Comparison of ENCODE assay signal across 14 cellular contexts in genomic region chrX:7444967-7445366, GRCh38.
DNase-seq lines count a peak whose midpoint lies in the region; ATAC-seq, FAIRE-seq and TF ChIP-seq lines count a peak whose summit lies in the region.
"Had no signal": no experiment of that assay in that cellular context is flagged by ENCODE, and none has a peak within 500 bp of the region (broad histone marks: within the 10 kb centered on the region; RNA-seq: fewer than 3 reads in every experiment).

No MANE protein-coding gene starts in this region.

- no peaks in the 10 kb centered on the region for H3K79me2 ChIP-seq in PC-3 (ENCODE audit: low read length)

- H3F3A ChIP-seq in PC-3 (ENCODE audit: low read length, unreplicated experiment), result no peaks in the 10 kb centered on the region

- H2AFZ ChIP-seq in PC-3 (ENCODE audit: low read length), result no peak overlapping the region

- H4K20me1 ChIP-seq in PC-3 (ENCODE audit: low read length), result no peaks in the 10 kb centered on the region

- H3K27ac ChIP-seq in PC-3 (ENCODE audit: low read length), result no peak overlapping the region
- H3K27ac ChIP-seq in uterus, result no peak overlapping the region
- H3K27ac ChIP-seq in CD8-positive, alpha-beta T cell (ENCODE audit: low read depth, low read length), result no peak overlapping the region

- ATAC-seq in GM19467 (IDR thresholded peaks at IDR 0.05; ENCODE audit: unreplicated experiment) (peak; percentile 97), HG03045 (IDR thresholded peaks at IDR 0.05; ENCODE audit: unreplicated experiment) (peak; percentile 77), PC-3 (no peak)
- ATAC-seq in CD8-positive, alpha-beta T cell, result no peak
- ATAC-seq: naive thymus-derived CD8-positive, alpha-beta T cell; stimulated activated naive B cell treated with anti-CD40 and anti-IgM and Interleukin-4, amounts not matched to agents 10 μg/mL and 1 μg/mL and 100 μg/mL, for 72 hours had no signal

- POLR2A ChIA-PET in PC-3 (lab: Charles Lee; ENCODE audit: unreplicated experiment), result no interaction called here
- POLR2A ChIA-PET in CD8-positive, alpha-beta T cell (lab: Charles Lee), result no interaction called here

- H3K9me3 Mint-ChIP-seq in CD8-positive, alpha-beta T cell, result no peaks in the 10 kb centered on the region
- H3K9me3 Mint-ChIP-seq: activated naive CD8-positive, alpha-beta T cell treated with anti-CD3 and anti-CD28 coated beads, Interleukin-2, amount 10 ng/mL, durations not matched to agents 7 days and 5 days; CD4-positive, alpha-beta T cell; stimulated activated naive B cell treated with anti-CD40 and anti-IgM and Interleukin-4, amounts not matched to agents 10 μg/mL and 1 μg/mL and 100 μg/mL, for 72 hours had no signal

- DNase-seq in GM18507 (ENCODE audit: extremely low spot score, insufficient read length, low read depth), result no peak
- DNase-seq in PC-3, result peak; percentile 59
- no peak for DNase-seq in uterus
- no peak for DNase-seq in T-helper 9 cell
- no peak for DNase-seq in CD8-positive, alpha-beta T cell
- DNase-seq in SW 1271 (lab: John Stamatoyannopoulos, UW), result no peak
- DNase-seq: activated CD4-positive, CD25-positive, alpha-beta regulatory T cell; activated naive CD8-positive, alpha-beta T cell treated with anti-CD3 and anti-CD28 coated beads, Interleukin-2, amount 10 ng/mL, durations not matched to agents 7 days and 5 days; CD4-positive, alpha-beta T cell; naive thymus-derived CD8-positive, alpha-beta T cell; SHP77 treated with DMSO at 0.1 percent for 48 hours; stimulated activated naive B cell treated with anti-CD40 and anti-IgM and Interleukin-4, amounts not matched to agents 10 μg/mL and 1 μg/mL and 100 μg/mL, for 72 hours had no signal

- no peak overlapping the region for H3K27ac Mint-ChIP-seq in CD8-positive, alpha-beta T cell
- H3K27ac Mint-ChIP-seq: activated naive CD8-positive, alpha-beta T cell treated with anti-CD3 and anti-CD28 coated beads, Interleukin-2, amount 10 ng/mL, durations not matched to agents 7 days and 5 days; CD4-positive, alpha-beta T cell; naive thymus-derived CD8-positive, alpha-beta T cell; stimulated activated naive B cell treated with anti-CD40 and anti-IgM and Interleukin-4, amounts not matched to agents 10 μg/mL and 1 μg/mL and 100 μg/mL, for 72 hours had no signal

- TF ChIP-seq CTCF in PC-3 (conservative IDR thresholded peaks at IDR 0.05; ENCODE audit: low read depth, low read length) (no peak), uterus (IDR thresholded peaks at IDR 0.05) (no peak)
- no peak for TF ChIP-seq CTCF in CD8-positive, alpha-beta T cell (IDR thresholded peaks at IDR 0.05)

- peaks cover 13% of the 10 kb centered on the region for H3K4me1 ChIP-seq in PC-3 (ENCODE audit: insufficient read depth, low read length)
- no peaks in the 10 kb centered on the region for H3K4me1 ChIP-seq in uterus
- H3K4me1 ChIP-seq in CD8-positive, alpha-beta T cell (ENCODE audit: insufficient read depth, low read length), result no peaks in the 10 kb centered on the region

- H3K4me3 ChIP-seq in PC-3 (ENCODE audit: low read length), result no peak overlapping the region
- H3K4me3 ChIP-seq in uterus, result no peak overlapping the region
- H3K4me3 ChIP-seq in CD8-positive, alpha-beta T cell (ENCODE audit: low read depth, low read length), result no peak overlapping the region

- H3K4me2 ChIP-seq in PC-3 (ENCODE audit: low read length), result no peak overlapping the region

- H3K9ac ChIP-seq in PC-3 (ENCODE audit: low read length), result no peak overlapping the region

- H3K36me3 ChIP-seq in PC-3 (ENCODE audit: low read depth, low read length) (no peaks in the 10 kb centered on the region), uterus (no peaks in the 10 kb centered on the region)
- no peaks in the 10 kb centered on the region for H3K36me3 ChIP-seq in CD8-positive, alpha-beta T cell (ENCODE audit: insufficient read depth, low read length)

- FAIRE-seq in GM18507 (lab: Jason Lieb, UNC), result peak; percentile 79

- intact Hi-C loops in PC-3 (cut with micrococcal nuclease), result no loop called here
- intact Hi-C loops in uterus (cut with DNase I; ENCODE audit: low total_unique reads), result no loop called here
- intact Hi-C loops in CD8-positive, alpha-beta T cell (cut with DNase I, micrococcal nuclease), result no loop called here

- CTCF ChIA-PET in PC-3 (lab: Charles Lee), result no interaction called here
- CTCF ChIA-PET in CD8-positive, alpha-beta T cell (lab: Charles Lee), result no interaction called here

- no peaks in the 10 kb centered on the region for H3K9me3 ChIP-seq in PC-3 (ENCODE audit: low read length)
- no peaks in the 10 kb centered on the region for H3K9me3 ChIP-seq in uterus
- H3K9me3 ChIP-seq in CD8-positive, alpha-beta T cell (ENCODE audit: low read length), result no peaks in the 10 kb centered on the region

- no peak overlapping the region for H3K4me3 Mint-ChIP-seq in CD8-positive, alpha-beta T cell
- H3K4me3 Mint-ChIP-seq: activated naive CD8-positive, alpha-beta T cell treated with anti-CD3 and anti-CD28 coated beads, Interleukin-2, amount 10 ng/mL, durations not matched to agents 7 days and 5 days; CD4-positive, alpha-beta T cell; naive thymus-derived CD8-positive, alpha-beta T cell; stimulated activated naive B cell treated with anti-CD40 and anti-IgM and Interleukin-4, amounts not matched to agents 10 μg/mL and 1 μg/mL and 100 μg/mL, for 72 hours had no signal

- no peak for TF ChIP-seq POLR2A in uterus (IDR thresholded peaks at IDR 0.05)

- H3K27me3 Mint-ChIP-seq in CD8-positive, alpha-beta T cell (ENCODE audit: low read depth), result no peaks in the 10 kb centered on the region
- H3K27me3 Mint-ChIP-seq: activated naive CD8-positive, alpha-beta T cell treated with anti-CD3 and anti-CD28 coated beads, Interleukin-2, amount 10 ng/mL, durations not matched to agents 7 days and 5 days; CD4-positive, alpha-beta T cell; naive thymus-derived CD8-positive, alpha-beta T cell; stimulated activated naive B cell treated with anti-CD40 and anti-IgM and Interleukin-4, amounts not matched to agents 10 μg/mL and 1 μg/mL and 100 μg/mL, for 72 hours had no signal

- no peaks in the 10 kb centered on the region for H3K4me1 Mint-ChIP-seq in CD8-positive, alpha-beta T cell (ENCODE audit: low read depth)
- H3K4me1 Mint-ChIP-seq: activated naive CD8-positive, alpha-beta T cell treated with anti-CD3 and anti-CD28 coated beads, Interleukin-2, amount 10 ng/mL, durations not matched to agents 7 days and 5 days; naive thymus-derived CD8-positive, alpha-beta T cell; stimulated activated naive B cell treated with anti-CD40 and anti-IgM and Interleukin-4, amounts not matched to agents 10 μg/mL and 1 μg/mL and 100 μg/mL, for 72 hours had no signal

- BruUV-seq in PC-3 (replicated peaks; lab: Mats Ljungman, UMichigan), result no TSS peak

- no peaks in the 10 kb centered on the region for H3K36me3 Mint-ChIP-seq in CD8-positive, alpha-beta T cell
- H3K36me3 Mint-ChIP-seq: activated naive CD8-positive, alpha-beta T cell treated with anti-CD3 and anti-CD28 coated beads, Interleukin-2, amount 10 ng/mL, durations not matched to agents 7 days and 5 days; naive thymus-derived CD8-positive, alpha-beta T cell; stimulated activated naive B cell treated with anti-CD40 and anti-IgM and Interleukin-4, amounts not matched to agents 10 μg/mL and 1 μg/mL and 100 μg/mL, for 72 hours had no signal

- H3K9me2 ChIP-seq in PC-3 (replicated peaks; ENCODE audit: low read length), result no peaks in the 10 kb centered on the region

- H3K27me3 ChIP-seq in PC-3 (ENCODE audit: low read length) (no peaks in the 10 kb centered on the region), uterus (no peaks in the 10 kb centered on the region)
- no peaks in the 10 kb centered on the region for H3K27me3 ChIP-seq in CD8-positive, alpha-beta T cell (ENCODE audit: insufficient read depth, low read length)

Comparison
In these comparisons a context has a peak if more than half of its experiments do, and no peak if none do; other contexts are left out.
1. ATAC-seq: peak in GM19467 (single experiment) and HG03045 (single experiment); none in PC-3 (single experiment) and CD8-positive, alpha-beta T cell (single experiment).